1 cellular context compared by ENCODE assay signal in genomic region chr2:9355270-9355669, GRCh38.
TF ChIP-seq lines count a peak whose summit lies in the region.

No MANE protein-coding gene starts in this region.

TF ChIP-seq in GM23338, 12 proteins besides CTCF, POLR2A, EP300 and RAD21 (continued from another document):
- TF ChIP-seq ETS1 (IDR thresholded peaks at IDR 0.05) (no peak), REST (IDR thresholded peaks at IDR 0.05; ENCODE audit: unreplicated experiment) (no peak), ZNF114 (CRISPR knock-in tag; IDR thresholded peaks at IDR 0.05) (no peak), EZH2 (IDR thresholded peaks at IDR 0.05; ENCODE audit: low read depth, unreplicated experiment) (no peak), EZH2phosphoT487 (IDR thresholded peaks at IDR 0.05; ENCODE audit: unreplicated experiment) (no peak), STAT1 (IDR thresholded peaks at IDR 0.05; ENCODE audit: unreplicated experiment) (no peak), ZNF331 (CRISPR knock-in tag; IDR thresholded peaks at IDR 0.05; ENCODE audit: low read depth) (no peak), NANOG (IDR thresholded peaks at IDR 0.05; ENCODE audit: borderline replicate concordance) (no peak), JUNB (IDR thresholded peaks at IDR 0.05; ENCODE audit: unreplicated experiment) (no peak)
